In the genomic region with DNA sequence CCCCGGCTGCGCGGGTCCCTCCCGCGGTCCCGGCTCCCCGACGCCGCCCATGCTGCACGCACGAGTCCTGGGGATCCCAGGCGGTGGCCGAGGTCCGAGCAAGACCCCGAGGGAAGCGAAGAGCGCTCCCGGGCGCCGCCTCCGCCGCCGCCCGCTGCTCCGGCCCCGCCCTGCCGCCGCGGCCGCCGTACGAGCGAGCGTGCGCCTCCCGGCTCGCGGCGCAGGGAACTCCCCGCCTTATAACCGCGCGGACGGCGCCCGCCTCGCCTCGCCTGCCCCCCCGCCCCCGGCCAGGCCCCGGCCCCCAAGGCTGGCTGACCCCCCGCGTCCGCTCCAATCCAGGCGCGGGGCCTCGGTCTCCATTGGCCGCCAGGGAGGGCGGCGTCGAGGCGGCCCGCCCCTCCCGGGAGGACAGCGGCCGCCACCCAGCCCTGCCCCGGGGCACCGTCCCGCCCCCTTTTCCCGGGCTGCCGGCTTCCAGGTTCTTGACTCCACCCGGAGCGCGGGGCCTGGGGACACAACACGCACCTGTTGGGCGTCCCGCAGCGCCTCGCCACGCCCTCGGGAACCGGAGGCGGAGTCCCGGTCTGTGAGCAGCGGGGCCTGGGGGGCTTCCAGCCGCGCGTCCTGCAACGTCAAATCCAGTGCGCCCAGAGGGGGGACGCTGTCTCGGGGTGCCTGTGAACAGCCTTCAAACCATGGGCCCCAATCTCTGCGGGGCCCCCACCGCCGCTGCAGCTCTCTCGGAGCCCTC, we compare ENCODE assay signal across 8 cellular contexts. TPM values are rescaled to one million over a fixed set of nuclear protein-coding genes. Genes with fewer than 3 reads are reported as not detected.
DNase-seq lines count a peak whose midpoint lies in the region; ATAC-seq, FAIRE-seq and TF ChIP-seq lines count a peak whose summit lies in the region.

A gene with protein sequence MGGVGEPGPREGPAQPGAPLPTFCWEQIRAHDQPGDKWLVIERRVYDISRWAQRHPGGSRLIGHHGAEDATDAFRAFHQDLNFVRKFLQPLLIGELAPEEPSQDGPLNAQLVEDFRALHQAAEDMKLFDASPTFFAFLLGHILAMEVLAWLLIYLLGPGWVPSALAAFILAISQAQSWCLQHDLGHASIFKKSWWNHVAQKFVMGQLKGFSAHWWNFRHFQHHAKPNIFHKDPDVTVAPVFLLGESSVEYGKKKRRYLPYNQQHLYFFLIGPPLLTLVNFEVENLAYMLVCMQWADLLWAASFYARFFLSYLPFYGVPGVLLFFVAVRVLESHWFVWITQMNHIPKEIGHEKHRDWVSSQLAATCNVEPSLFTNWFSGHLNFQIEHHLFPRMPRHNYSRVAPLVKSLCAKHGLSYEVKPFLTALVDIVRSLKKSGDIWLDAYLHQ (minus strand): TSS at position 215 of the 754 bp plus-strand sequence. CDS start 164 bp downstream, at position 51.

- no peak for FAIRE-seq in GM12878 (lab: Jason Lieb, UNC)

- in situ Hi-C loops in GM12878 (cut with MboI): no loop called here

- H3K27ac ChIP-seq in HEK293 (ENCODE audit: extremely low read depth, low read depth, low read length): peak within 1 kb of the TSS; percentile 57; the same call in 1 of the 2 replicates
- H3K27ac ChIP-seq in GM12878 (ENCODE audit: control insufficient read depth, insufficient read depth): no peak within 1 kb of the TSS
- peak within 1 kb of the TSS; percentile 67 for H3K27ac ChIP-seq in hepatocyte

- H3K4me2 ChIP-seq in GM12878 (ENCODE audit: control insufficient read depth, insufficient read depth): peak within 1 kb of the TSS; percentile 98
- peak within 1 kb of the TSS; percentile 100 for H3K4me2 ChIP-seq in hepatocyte

- ATAC-seq in GM12878 (peak; percentile 86), HG03354 (IDR thresholded peaks at IDR 0.05; ENCODE audit: poor library complexity, severe bottlenecking, unreplicated experiment) (no peak)

- SMC1A ChIA-PET in GM12878 (lab: Charles Lee; ENCODE audit: uncharacterized antibody, unreplicated experiment): interaction anchor here (0.7 to 4.8 kb wide), 4 partner anchors 19 to 99 kb away, joined by 3 to 21 read pairs (median 4); partner anchors contain the start of genes FEN1 and TMEM258

- 0 out of 2 replicates have a peak, but pooled peaks have one; percentile 34 for TF ChIP-seq CTCF in HEK293 (tag by site-specific recombination; IDR thresholded peaks at IDR 0.05)
- no peak; a peak in 1 of 6 replicates for TF ChIP-seq CTCF in GM12878 (IDR thresholded peaks at IDR 0.05 in 2 of 3, conservative IDR thresholded peaks at IDR 0.05 in 1 of 3; ENCODE audit: control insufficient read depth in 2 of 3, extremely low read depth in 1 of 3, insufficient read depth in 1 of 3, low read depth in 3 of 3, low read length in 3 of 3)
- TF ChIP-seq CTCF in hepatocyte (IDR thresholded peaks at IDR 0.05; ENCODE audit: poor library complexity): no peak

- H3K27me3 ChIP-seq in GM12878 (replicated peaks in 1 of 2; ENCODE audit: control insufficient read depth in 2 of 2, insufficient read depth in 2 of 2, low read length in 1 of 2) (no peaks in the 10 kb centered on the region), hepatocyte (no peaks in the 10 kb centered on the region)

- no peak for TF ChIP-seq EP300 in GM12878 (IDR thresholded peaks at IDR 0.05; ENCODE audit: borderline replicate concordance in 1 of 2, control insufficient read depth in 1 of 2, low read depth in 2 of 2, low read length in 2 of 2)

- intact Hi-C loops in GM12878 (cut with micrococcal nuclease; ENCODE audit: unreplicated experiment): no loop called here

- H3K79me2 ChIP-seq in GM12878 (ENCODE audit: control insufficient read depth, insufficient read depth, low read length) (no peaks in the 10 kb centered on the region), hepatocyte (no peaks in the 10 kb centered on the region)

- TF ChIP-seq POLR2A in GM12878 (IDR thresholded peaks at IDR 0.05; ENCODE audit: low read depth, low read length): no peak

- no peak for TF ChIP-seq RAD21 in GM12878 (IDR thresholded peaks at IDR 0.05; ENCODE audit: insufficient read depth, low read depth, low read length)

- DNase-seq in GDM1 (lab: John Stamatoyannopoulos, UW) (peak; percentile 28), NCI-H1417 (lab: John Stamatoyannopoulos, UW) (peak; percentile 83 to 96 (median 95)), T1000 (lab: John Stamatoyannopoulos, UW) (peak; percentile 66), GM12878 (ENCODE audit: low read depth, low spot score) (no peak), hepatocyte (ENCODE audit: low spot score) (peak; percentile 92), putamen (ENCODE audit: low spot score) (peak; percentile 90)

- H3K9me2 ChIP-seq in hepatocyte (replicated peaks; ENCODE audit: insufficient read depth): no peaks in the 10 kb centered on the region

- CTCF ChIA-PET in HEK293 (lab: Yijun Ruan, JAX) (interaction anchor here (1.5 to 16.2 kb wide), 4 partner anchors 8 to 216 kb away, joined by 7 to 329 read pairs (median 14); partner anchors contain the start of gene BEST1), GM12878 (lab: Yijun Ruan, JAX) (interaction anchor here (0.6 to 3.3 kb wide), 9 partner anchors 56 to 773 kb away, joined by 3 to 18 read pairs (median 5); partner anchors contain the start of genes C11orf98 and CSKMT)

- H3K4me1 ChIP-seq in HEK293 (ENCODE audit: control insufficient read depth, insufficient read depth, low read length): peaks cover 3% of the 10 kb centered on the region
- peaks cover 7% of the 10 kb centered on the region for H3K4me1 ChIP-seq in GM12878 (ENCODE audit: control insufficient read depth, insufficient read depth, low read length)
- peaks cover 9% of the 10 kb centered on the region for H3K4me1 ChIP-seq in hepatocyte (ENCODE audit: insufficient read depth)

- BruUV-seq in GM12878 (replicated peaks; lab: Mats Ljungman, UMichigan): no TSS peak

- POLR2A ChIA-PET in HEK293 (lab: Yijun Ruan, JAX): interaction anchor here (0.6 to 1.2 kb wide), 4 partner anchors 12 to 77 kb away, joined by 3 to 7 read pairs (median 4); no protein-coding TSS in a partner anchor
- POLR2A ChIA-PET in GM12878 (lab: Charles Lee): no interaction called here

- H3K4me3 ChIP-seq in HEK293 (ENCODE audit: low read depth, low read length): peak within 1 kb of the TSS; percentile 40
- peak within 1 kb of the TSS; percentile 83 for H3K4me3 ChIP-seq in GM12878
- peak within 1 kb of the TSS; percentile 92 for H3K4me3 ChIP-seq in hepatocyte

- WGBS in GM12878 (ENCODE audit: insufficient coverage, insufficient replicate concordance, low lambda C conversion rate, missing lambda C conversion rate): under 1% methylated on average over 56 of the region's 96 CpGs
- WGBS in hepatocyte (ENCODE audit: low lambda C conversion rate, missing lambda C conversion rate): 2% methylated on average over 33 of the region's 96 CpGs

- no peaks in the 10 kb centered on the region for H4K20me1 ChIP-seq in GM12878 (ENCODE audit: control insufficient read depth, insufficient read depth)
- H4K20me1 ChIP-seq in hepatocyte (ENCODE audit: insufficient read depth, poor library complexity, severe bottlenecking): no peaks in the 10 kb centered on the region

- RAD21 ChIA-PET in GM12878 (lab: Charles Lee; ENCODE audit: unreplicated experiment): interaction anchor here (1.0 to 2.6 kb wide), 5 partner anchors 19 to 190 kb away, joined by 3 to 10 read pairs (median 4); no protein-coding TSS in a partner anchor

- H3K9me3 ChIP-seq in HEK293 (ENCODE audit: control insufficient read depth, insufficient read depth, low read depth, low read length): no peaks in the 10 kb centered on the region
- no peaks in the 10 kb centered on the region; the same call in 2 of the 3 replicates for H3K9me3 ChIP-seq in GM12878 (replicated peaks; ENCODE audit: control insufficient read depth, insufficient read depth, low read length)
- no peaks in the 10 kb centered on the region for H3K9me3 ChIP-seq in hepatocyte (ENCODE audit: low read depth)

- H3K36me3 ChIP-seq in HEK293 (ENCODE audit: control insufficient read depth in 2 of 2, insufficient read depth in 1 of 2, low read length in 2 of 2) (no peaks in the 10 kb centered on the region), GM12878 (ENCODE audit: control insufficient read depth in 2 of 2, insufficient read depth in 2 of 2, low read length in 1 of 2) (no peaks in the 10 kb centered on the region), hepatocyte (replicated peaks; ENCODE audit: insufficient read depth, low read depth) (no peaks in the 10 kb centered on the region)

- peak within 1 kb of the TSS; percentile 85 for H2AFZ ChIP-seq in GM12878 (ENCODE audit: control insufficient read depth, low read depth, low read length)
- H2AFZ ChIP-seq in hepatocyte: peak within 1 kb of the TSS; percentile 90

- H3K9ac ChIP-seq in GM12878 (ENCODE audit: control insufficient read depth, insufficient read depth, low read length): peak within 1 kb of the TSS; percentile 39

TF ChIP-seq in HEK293, 187 proteins besides CTCF, POLR2A, EP300 and RAD21 (continues in another document):
- no peak for TF ChIP-seq ZNF658 (tag by site-specific recombination; IDR thresholded peaks at IDR 0.05)
- no peak for TF ChIP-seq ZNF623 (tag by site-specific recombination; IDR thresholded peaks at IDR 0.05)
- no peak for TF ChIP-seq ZNF350 (tag by site-specific recombination; IDR thresholded peaks at IDR 0.05)

RNA-seq across cellular contexts. Expression of the gene that starts here (rescaled TPM):
- total RNA-seq in GM12878 (2013; cell fraction: nucleolus; rRNA removed): 30.8 and 34.8 TPM in 2 replicates
- total RNA-seq in GM12878 (2014; rRNA removed) (7.2 and 9.3 TPM in 2 replicates), GM12878 (2014; rRNA removed; fragmentation: Illumina TruSeq; extraction: Trizol) (2.3 and 3.2 TPM in 2 replicates), GM12878 (2021) (5.7 and 7.7 TPM in 2 replicates), hepatocyte (19.4 and 25.0 TPM in 2 replicates)
- 2.6 TPM for polyA plus RNA-seq in GM12878 (2011; ENCODE audit: low read depth)
- polyA plus RNA-seq in GM12878 (2011; rRNA removed) (3.9 and 7.5 TPM in 2 replicates), GM12878 (2014; fragmentation: Illumina TruSeq; extraction: Trizol) (2.3 and 4.2 TPM in 2 replicates), GM12878 (2014; fragmentation: Nextera tagmentation; extraction: Ambion mirVana) (under 1 TPM; 0.23 to 0.44 TPM), GM12878 (2014; rRNA removed) (6.8 and 8.1 TPM in 2 replicates), GM12878 (2016; fragmentation: Nextera tagmentation; extraction: Ambion mirVana) (1 to 10 TPM; 1.4 to 4.2 TPM), hepatocyte (36.0 and 37.0 TPM in 2 replicates)
- polyA plus RNA-seq in GM12878 (2011; cell fraction: cytosol; rRNA removed): 8.7 and 13.3 TPM in 2 replicates
- 80.2 and 98.8 TPM in 2 replicates for polyA plus RNA-seq in GM12878 (2011; cell fraction: nucleus; rRNA removed)
- polyA plus RNA-seq in GM12878 (2012): 6.8 and 7.1 TPM in 2 replicates
- 4.1 and 9.9 TPM in 2 replicates for polyA minus RNA-seq in GM12878 (2011; rRNA and poly(A)+ RNA removed)
- polyA minus RNA-seq in GM12878 (2011; cell fraction: cytosol; rRNA and poly(A)+ RNA removed): 4.9 and 6.8 TPM in 2 replicates
- 6.8 and 9.2 TPM in 2 replicates for polyA minus RNA-seq in GM12878 (2011; cell fraction: nucleus; rRNA and poly(A)+ RNA removed)

Comparison
In these comparisons a context has a peak if more than half of its experiments do, and no peak if none do; other contexts are left out.
1. H3K4me3 ChIP-seq: peak in every context shown above with its lines; median percentile 92 in hepatocyte; 83 in GM12878; 40 in HEK293.